Comparison of ENCODE assay signal across 10 cellular contexts in the genomic region with DNA sequence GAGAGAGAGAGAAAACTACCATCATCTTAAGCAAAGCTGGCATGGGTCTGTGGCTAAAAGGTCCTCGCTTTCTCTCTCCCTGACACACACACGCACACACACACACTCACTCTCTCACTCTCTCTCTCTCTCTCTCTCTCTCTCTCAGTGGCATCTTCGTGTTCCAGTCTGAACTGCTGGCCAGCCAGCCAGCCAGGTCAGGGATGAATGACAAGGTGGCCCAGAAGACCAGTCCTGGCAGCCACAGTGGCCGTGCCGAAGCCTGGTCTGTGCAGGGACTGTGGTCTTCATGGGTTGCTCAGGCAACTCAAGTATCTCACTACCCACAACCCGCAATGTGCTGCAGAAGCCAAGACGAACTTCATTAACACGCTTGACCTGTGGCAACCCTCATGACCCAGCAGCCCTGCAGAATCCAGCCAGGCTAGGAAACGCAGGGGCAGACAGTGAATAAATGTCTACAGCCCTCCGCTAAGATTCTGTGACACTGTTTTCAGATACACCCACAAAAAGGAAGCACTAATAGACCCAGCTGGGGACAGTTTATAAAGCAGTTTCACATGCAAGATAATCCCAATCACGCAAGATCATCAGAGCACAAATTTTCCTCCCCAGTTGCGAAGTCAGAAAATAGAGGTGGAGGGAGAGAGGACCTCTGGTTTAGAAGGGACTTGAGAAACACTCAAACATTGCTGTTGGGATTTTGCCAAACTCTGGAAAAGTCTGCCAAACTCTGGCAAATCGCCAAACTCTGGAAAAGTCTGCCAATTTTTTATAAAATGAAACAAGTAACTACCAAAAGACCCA.
DNase-seq lines count a peak whose midpoint lies in the region; ATAC-seq and TF ChIP-seq lines count a peak whose summit lies in the region.
"Had no signal": no experiment of that assay in that cellular context is flagged by ENCODE, and none has a peak within 500 bp of the region (broad histone marks: within the 10 kb centered on the region; RNA-seq: fewer than 3 reads in every experiment).

No MANE protein-coding gene starts in this region.

- ATAC-seq in GM21390 (IDR thresholded peaks at IDR 0.05; ENCODE audit: unreplicated experiment) (no peak), HG03520 (IDR thresholded peaks at IDR 0.05; ENCODE audit: unreplicated experiment) (no peak)

- H3K9me3 ChIP-seq in right atrium auricular region (no peaks in the 10 kb centered on the region), suprapubic skin (no peaks in the 10 kb centered on the region)

- H3K36me3 ChIP-seq in right atrium auricular region (no peaks in the 10 kb centered on the region), suprapubic skin (no peaks in the 10 kb centered on the region)

- H3K4me3 ChIP-seq in right atrium auricular region (no peak overlapping the region), suprapubic skin (no peak overlapping the region)
- H3K4me3 ChIP-seq: dorsolateral prefrontal cortex had no signal

- H3K27me3 ChIP-seq in right atrium auricular region (no peaks in the 10 kb centered on the region), suprapubic skin (no peaks in the 10 kb centered on the region)
- H3K27me3 ChIP-seq: dorsolateral prefrontal cortex had no signal

- TF ChIP-seq EP300 in suprapubic skin (IDR thresholded peaks at IDR 0.05): no peak

- TF ChIP-seq CTCF in right atrium auricular region (IDR thresholded peaks at IDR 0.05) (no peak), suprapubic skin (IDR thresholded peaks at IDR 0.05) (no peak)

- H3K4me1 ChIP-seq in right atrium auricular region (peaks cover 0 to 41% of the 10 kb centered on the region in 2 donors), suprapubic skin (peaks cover 33% of the 10 kb centered on the region)

- DNase-seq in DMS53 (lab: John Stamatoyannopoulos, UW) (peak; percentile 5), DMS53 treated with DMSO at 0.1 percent for 48 hours (lab: John Stamatoyannopoulos, UW; ENCODE audit: unreplicated experiment) (no peak), RPMI8226 (peak; percentile 32), right atrium auricular region (ENCODE audit: low spot score) (peak; percentile 58), suprapubic skin (ENCODE audit: low spot score in 2 of 2) (no peak), superior temporal gyrus (ENCODE audit: extremely low spot score) (no peak)
- DNase-seq: Karpas-422 had no signal

- TF ChIP-seq POLR2A in suprapubic skin (IDR thresholded peaks at IDR 0.05): no peak

- H3K27ac ChIP-seq in right atrium auricular region (peak overlapping the region in 1 of 2 donors; percentile 32), suprapubic skin (peak overlapping the region; percentile 23)

- WGBS in suprapubic skin: 55% methylated on average over 13 of the region's 13 CpGs

Comparison
In these comparisons a context has a peak if more than half of its experiments do, and no peak if none do; other contexts are left out.
1. DNase-seq: peak in DMS53 (single experiment), RPMI8226 (single experiment) and right atrium auricular region (single experiment); none in DMS53 treated with DMSO at 0.1 percent for 48 hours (single experiment), suprapubic skin (0 of 2) and superior temporal gyrus (single experiment).